1 cellular context compared by ENCODE assay signal in the genomic region with DNA sequence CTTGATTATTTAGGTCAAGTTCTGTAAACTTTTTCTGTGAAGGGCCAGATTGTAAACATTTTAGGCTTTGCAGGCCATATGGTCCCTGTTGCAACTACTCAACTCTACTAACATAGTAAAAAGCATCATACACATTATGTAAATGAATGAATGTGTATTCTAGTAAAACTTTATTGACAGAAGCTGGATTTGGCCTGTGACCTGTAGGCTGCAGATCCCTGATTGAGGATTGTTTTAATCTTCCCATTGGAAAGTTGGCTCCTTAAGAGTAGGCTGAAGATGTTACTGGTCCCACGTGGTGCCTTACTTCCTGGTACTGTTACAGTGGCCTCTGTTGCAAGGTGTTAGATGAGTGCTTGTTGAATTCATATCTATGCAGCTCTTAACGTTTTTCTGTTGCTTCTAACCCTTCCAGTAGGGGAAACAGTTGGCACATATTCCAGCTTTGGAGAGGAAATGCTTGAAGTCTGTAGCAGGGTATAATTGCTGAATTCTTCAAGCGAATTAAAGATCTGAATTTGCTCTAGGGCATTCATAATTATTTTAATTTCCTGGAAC.
TF ChIP-seq lines count a peak whose summit lies in the region.

No MANE protein-coding gene starts in this region.

TF ChIP-seq in GM12878, 131 proteins besides CTCF, POLR2A, EP300 and RAD21:
- TF ChIP-seq, protein P1, sequence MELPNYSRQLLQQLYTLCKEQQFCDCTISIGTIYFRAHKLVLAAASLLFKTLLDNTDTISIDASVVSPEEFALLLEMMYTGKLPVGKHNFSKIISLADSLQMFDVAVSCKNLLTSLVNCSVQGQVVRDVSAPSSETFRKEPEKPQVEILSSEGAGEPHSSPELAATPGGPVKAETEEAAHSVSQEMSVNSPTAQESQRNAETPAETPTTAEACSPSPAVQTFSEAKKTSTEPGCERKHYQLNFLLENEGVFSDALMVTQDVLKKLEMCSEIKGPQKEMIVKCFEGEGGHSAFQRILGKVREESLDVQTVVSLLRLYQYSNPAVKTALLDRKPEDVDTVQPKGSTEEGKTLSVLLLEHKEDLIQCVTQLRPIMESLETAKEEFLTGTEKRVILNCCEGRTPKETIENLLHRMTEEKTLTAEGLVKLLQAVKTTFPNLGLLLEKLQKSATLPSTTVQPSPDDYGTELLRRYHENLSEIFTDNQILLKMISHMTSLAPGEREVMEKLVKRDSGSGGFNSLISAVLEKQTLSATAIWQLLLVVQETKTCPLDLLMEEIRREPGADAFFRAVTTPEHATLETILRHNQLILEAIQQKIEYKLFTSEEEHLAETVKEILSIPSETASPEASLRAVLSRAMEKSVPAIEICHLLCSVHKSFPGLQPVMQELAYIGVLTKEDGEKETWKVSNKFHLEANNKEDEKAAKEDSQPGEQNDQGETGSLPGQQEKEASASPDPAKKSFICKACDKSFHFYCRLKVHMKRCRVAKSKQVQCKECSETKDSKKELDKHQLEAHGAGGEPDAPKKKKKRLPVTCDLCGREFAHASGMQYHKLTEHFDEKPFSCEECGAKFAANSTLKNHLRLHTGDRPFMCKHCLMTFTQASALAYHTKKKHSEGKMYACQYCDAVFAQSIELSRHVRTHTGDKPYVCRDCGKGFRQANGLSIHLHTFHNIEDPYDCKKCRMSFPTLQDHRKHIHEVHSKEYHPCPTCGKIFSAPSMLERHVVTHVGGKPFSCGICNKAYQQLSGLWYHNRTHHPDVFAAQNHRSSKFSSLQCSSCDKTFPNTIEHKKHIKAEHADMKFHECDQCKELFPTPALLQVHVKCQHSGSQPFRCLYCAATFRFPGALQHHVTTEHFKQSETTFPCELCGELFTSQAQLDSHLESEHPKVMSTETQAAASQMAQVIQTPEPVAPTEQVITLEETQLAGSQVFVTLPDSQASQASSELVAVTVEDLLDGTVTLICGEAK (IDR thresholded peaks at IDR 0.05; ENCODE audit: borderline replicate concordance), result peak; percentile 37; the same call in 1 of the 2 replicates
- TF ChIP-seq, protein P2, sequence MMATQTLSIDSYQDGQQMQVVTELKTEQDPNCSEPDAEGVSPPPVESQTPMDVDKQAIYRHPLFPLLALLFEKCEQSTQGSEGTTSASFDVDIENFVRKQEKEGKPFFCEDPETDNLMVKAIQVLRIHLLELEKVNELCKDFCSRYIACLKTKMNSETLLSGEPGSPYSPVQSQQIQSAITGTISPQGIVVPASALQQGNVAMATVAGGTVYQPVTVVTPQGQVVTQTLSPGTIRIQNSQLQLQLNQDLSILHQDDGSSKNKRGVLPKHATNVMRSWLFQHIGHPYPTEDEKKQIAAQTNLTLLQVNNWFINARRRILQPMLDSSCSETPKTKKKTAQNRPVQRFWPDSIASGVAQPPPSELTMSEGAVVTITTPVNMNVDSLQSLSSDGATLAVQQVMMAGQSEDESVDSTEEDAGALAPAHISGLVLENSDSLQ (IDR thresholded peaks at IDR 0.05), result no peak
